In genomic region chr12:58487280-58488141, GRCh38 we compare ENCODE assay signal across 15 cellular contexts.
DNase-seq lines count a peak whose midpoint lies in the region; FAIRE-seq and TF ChIP-seq lines count a peak whose summit lies in the region.
"Had no signal": no experiment of that assay in that cellular context is flagged by ENCODE, and none has a peak within 500 bp of the region (broad histone marks: within the 10 kb centered on the region; RNA-seq: fewer than 3 reads in every experiment).

No MANE protein-coding gene starts in this region.

- DNase-seq in NCI-H1105 treated with DMSO at 0.1 percent for 48 hours (lab: John Stamatoyannopoulos, UW), result peak; percentile 12
- DNase-seq in NCI-H1105 (lab: John Stamatoyannopoulos, UW), result no peak
- DNase-seq in RPMI7951 (ENCODE audit: low read depth), result peak; percentile 93
- peak; percentile 69 for DNase-seq in fibroblast of the aortic adventitia (ENCODE audit: low read depth)
- peak; percentile 26 for DNase-seq in urothelium cell line (ENCODE audit: low spot score)
- DNase-seq in central memory CD4-positive, alpha-beta T cell, result no peak
- DNase-seq in activated CD4-positive, alpha-beta T cell treated with anti-CD3 and anti-CD28 coated beads, Interleukin-2, amount 10 ng/mL, durations not matched to agents 24 days and 14 days, result no peak
- no peak for DNase-seq in COLO668 (lab: John Stamatoyannopoulos, UW; ENCODE audit: unreplicated experiment)
- DNase-seq: activated CD4-positive, alpha-beta memory T cell treated with anti-CD3 and anti-CD28 coated beads for 36 hours; activated naive CD4-positive, alpha-beta T cell treated with anti-CD3 and anti-CD28 coated beads, Interleukin-2, amount 10 ng/mL, durations not matched to agents 7 days and 5 days; GOT3; MG63; mucosa of descending colon; NCI-H524 treated with DMSO at 0.1 percent for 48 hours; sigmoid colon had no signal

- intact Hi-C loops in activated CD4-positive, alpha-beta T cell treated with anti-CD3 and anti-CD28 coated beads, Interleukin-2, amount 10 ng/mL, durations not matched to agents 24 days and 14 days (cut with micrococcal nuclease), result no loop called here

- no peaks in the 10 kb centered on the region for H3K36me3 Mint-ChIP-seq in activated CD4-positive, alpha-beta T cell treated with anti-CD3 and anti-CD28 coated beads, Interleukin-2, amount 10 ng/mL, durations not matched to agents 24 days and 14 days (ENCODE audit: low read depth)
- H3K36me3 Mint-ChIP-seq: activated CD4-positive, alpha-beta memory T cell treated with anti-CD3 and anti-CD28 coated beads for 36 hours; activated naive CD4-positive, alpha-beta T cell treated with anti-CD3 and anti-CD28 coated beads, Interleukin-2, amount 10 ng/mL, durations not matched to agents 7 days and 5 days had no signal

- no peaks in the 10 kb centered on the region for H3K9me3 Mint-ChIP-seq in activated CD4-positive, alpha-beta T cell treated with anti-CD3 and anti-CD28 coated beads, Interleukin-2, amount 10 ng/mL, durations not matched to agents 24 days and 14 days
- H3K9me3 Mint-ChIP-seq: activated CD4-positive, alpha-beta memory T cell treated with anti-CD3 and anti-CD28 coated beads for 36 hours; activated naive CD4-positive, alpha-beta T cell treated with anti-CD3 and anti-CD28 coated beads, Interleukin-2, amount 10 ng/mL, durations not matched to agents 7 days and 5 days had no signal

- H3K4me3 ChIP-seq in fibroblast of the aortic adventitia (ENCODE audit: low read depth, low read length), result no peak overlapping the region
- H3K4me3 ChIP-seq: MG63, mucosa of descending colon, sigmoid colon had no signal

- H3K27me3 Mint-ChIP-seq in activated CD4-positive, alpha-beta T cell treated with anti-CD3 and anti-CD28 coated beads, Interleukin-2, amount 10 ng/mL, durations not matched to agents 24 days and 14 days, result no peaks in the 10 kb centered on the region
- H3K27me3 Mint-ChIP-seq: activated CD4-positive, alpha-beta memory T cell treated with anti-CD3 and anti-CD28 coated beads for 36 hours had no signal

- no peak for TF ChIP-seq CTCF in fibroblast of the aortic adventitia (IDR thresholded peaks at IDR 0.05; ENCODE audit: insufficient read depth, low read length)

- H3K4me3 Mint-ChIP-seq in activated CD4-positive, alpha-beta T cell treated with anti-CD3 and anti-CD28 coated beads, Interleukin-2, amount 10 ng/mL, durations not matched to agents 24 days and 14 days, result no peak overlapping the region
- H3K4me3 Mint-ChIP-seq: activated CD4-positive, alpha-beta memory T cell treated with anti-CD3 and anti-CD28 coated beads for 36 hours; activated naive CD4-positive, alpha-beta T cell treated with anti-CD3 and anti-CD28 coated beads, Interleukin-2, amount 10 ng/mL, durations not matched to agents 7 days and 5 days had no signal

- H3K4me1 Mint-ChIP-seq in activated CD4-positive, alpha-beta T cell treated with anti-CD3 and anti-CD28 coated beads, Interleukin-2, amount 10 ng/mL, durations not matched to agents 24 days and 14 days, result no peaks in the 10 kb centered on the region
- H3K4me1 Mint-ChIP-seq: activated naive CD4-positive, alpha-beta T cell treated with anti-CD3 and anti-CD28 coated beads, Interleukin-2, amount 10 ng/mL, durations not matched to agents 7 days and 5 days had no signal

- H3K27ac Mint-ChIP-seq in activated CD4-positive, alpha-beta T cell treated with anti-CD3 and anti-CD28 coated beads, Interleukin-2, amount 10 ng/mL, durations not matched to agents 24 days and 14 days, result no peak overlapping the region
- H3K27ac Mint-ChIP-seq: activated CD4-positive, alpha-beta memory T cell treated with anti-CD3 and anti-CD28 coated beads for 36 hours; activated naive CD4-positive, alpha-beta T cell treated with anti-CD3 and anti-CD28 coated beads, Interleukin-2, amount 10 ng/mL, durations not matched to agents 7 days and 5 days had no signal

- FAIRE-seq in urothelium cell line (lab: Jason Lieb, UNC), result peak; percentile 13

Comparison
In these comparisons a context has a peak if more than half of its experiments do, and no peak if none do; other contexts are left out.
1. DNase-seq: peak in NCI-H1105 treated with DMSO at 0.1 percent for 48 hours (single experiment), RPMI7951 (single experiment), fibroblast of the aortic adventitia (single experiment) and urothelium cell line (single experiment); none in NCI-H1105 (single experiment), central memory CD4-positive, alpha-beta T cell (single experiment), activated CD4-positive, alpha-beta T cell treated with anti-CD3 and anti-CD28 coated beads, Interleukin-2, amount 10 ng/mL, durations not matched to agents 24 days and 14 days (single experiment) and COLO668 (single experiment).